In genomic region chr12:30847259-30847658, GRCh38 we compare ENCODE assay signal across 8 cellular contexts.
A peak's percentile ranks its signal among the peaks of the same experiment; 100 is the strongest.
DNase-seq lines count a peak whose midpoint lies in the region; ATAC-seq and TF ChIP-seq lines count a peak whose summit lies in the region.

No MANE protein-coding gene starts in this region.

- H3K27ac Mint-ChIP-seq in CD14-positive monocyte (no peak overlapping the region), WTC11 (no peak overlapping the region)

- peak; percentile 88 for TF ChIP-seq CTCF in CD14-positive monocyte (IDR thresholded peaks at IDR 0.05)
- peak; percentile 40 for TF ChIP-seq CTCF in GM20000 (IDR thresholded peaks at IDR 0.05; ENCODE audit: extremely low read depth, missing control alignments)
- TF ChIP-seq CTCF in WTC11 (IDR thresholded peaks at IDR 0.05), result peak; percentile 50
- peak; percentile 61 to 81 for TF ChIP-seq CTCF in right atrium auricular region (IDR thresholded peaks at IDR 0.05)

- H3K27me3 Mint-ChIP-seq in CD14-positive monocyte (ENCODE audit: low read depth in 3 of 3) (peaks cover 4 to 5% (median 5%) of the 10 kb centered on the region in 3 donors), WTC11 (ENCODE audit: low read depth) (peaks cover 4% of the 10 kb centered on the region; the same call in 1 of the 2 replicates)

- H3K9me3 ChIP-seq in right atrium auricular region, result no peaks in the 10 kb centered on the region

- intact Hi-C loops in CD14-positive monocyte (cut with micrococcal nuclease), result loop anchor here (5.0 to 10.0 kb wide), 2 partner anchors 388 to 425 kb away; no protein-coding TSS in a partner anchor

- peaks cover 9% of the 10 kb centered on the region for H3K4me1 Mint-ChIP-seq in CD14-positive monocyte
- H3K4me1 Mint-ChIP-seq in WTC11, result peaks cover 35% of the 10 kb centered on the region

- H3K36me3 ChIP-seq in right atrium auricular region, result no peaks in the 10 kb centered on the region

- POLR2A ChIA-PET in WTC11 (lab: Charles Lee), result no interaction called here

- DNase-seq in CD14-positive monocyte (ENCODE audit: low spot score) (no peak), GM20000 (ENCODE audit: low spot score) (no peak), NCI-H2171 treated with DMSO at 0.1 percent for 48 hours (lab: John Stamatoyannopoulos, UW) (peak; percentile 67), WTC11 (ENCODE audit: low spot score) (no peak), right atrium auricular region (ENCODE audit: low spot score) (no peak), superior temporal gyrus (ENCODE audit: extremely low spot score) (peak; percentile 75), activated gamma-delta T cell (lab: John Stamatoyannopoulos, UW) (no peak)

- ATAC-seq in WTC11 (no peak), HG03439 (IDR thresholded peaks at IDR 0.05; ENCODE audit: unreplicated experiment) (no peak)

- H3K36me3 Mint-ChIP-seq in CD14-positive monocyte (no peaks in the 10 kb centered on the region), WTC11 (no peaks in the 10 kb centered on the region)

- H3K4me3 Mint-ChIP-seq in CD14-positive monocyte, result no peak overlapping the region
- H3K4me3 Mint-ChIP-seq in WTC11, result no peak overlapping the region

- CTCF ChIA-PET in WTC11 (lab: Charles Lee), result interaction anchor here (0.5 to 3.2 kb wide), 16 partner anchors 16 to 486 kb away, joined by 3 to 39 read pairs (median 4); partner anchors contain the start of genes IPO8 and TSPAN11

- no peak overlapping the region for H3K4me3 ChIP-seq in right atrium auricular region

- H3K27ac ChIP-seq in right atrium auricular region, result no peak overlapping the region

- H3K9me3 Mint-ChIP-seq in CD14-positive monocyte (no peaks in the 10 kb centered on the region), WTC11 (no peaks in the 10 kb centered on the region)

- no peaks in the 10 kb centered on the region for H3K27me3 ChIP-seq in right atrium auricular region

- no peaks in the 10 kb centered on the region for H3K4me1 ChIP-seq in right atrium auricular region

TF ChIP-seq in WTC11, 78 proteins besides CTCF, POLR2A, EP300 and RAD21:
- TF ChIP-seq CREM (CRISPR knock-in tag; IDR thresholded peaks at IDR 0.05) (no peak), GTF2I (CRISPR knock-in tag; conservative IDR thresholded peaks at IDR 0.05) (peak; percentile 99)

Comparison
In these comparisons a context has a peak if more than half of its experiments do, and no peak if none do; other contexts are left out.
1. DNase-seq: peak in NCI-H2171 treated with DMSO at 0.1 percent for 48 hours (single experiment) and superior temporal gyrus (single experiment); none in CD14-positive monocyte (single experiment), GM20000 (single experiment), WTC11 (single experiment), right atrium auricular region (single experiment) and activated gamma-delta T cell (single experiment).
2. Peak in every context shown above with its lines, with median percentiles within 50 percentile points of each other: CTCF ChIP-seq.